8 cellular contexts compared by ENCODE assay signal in the genomic region with DNA sequence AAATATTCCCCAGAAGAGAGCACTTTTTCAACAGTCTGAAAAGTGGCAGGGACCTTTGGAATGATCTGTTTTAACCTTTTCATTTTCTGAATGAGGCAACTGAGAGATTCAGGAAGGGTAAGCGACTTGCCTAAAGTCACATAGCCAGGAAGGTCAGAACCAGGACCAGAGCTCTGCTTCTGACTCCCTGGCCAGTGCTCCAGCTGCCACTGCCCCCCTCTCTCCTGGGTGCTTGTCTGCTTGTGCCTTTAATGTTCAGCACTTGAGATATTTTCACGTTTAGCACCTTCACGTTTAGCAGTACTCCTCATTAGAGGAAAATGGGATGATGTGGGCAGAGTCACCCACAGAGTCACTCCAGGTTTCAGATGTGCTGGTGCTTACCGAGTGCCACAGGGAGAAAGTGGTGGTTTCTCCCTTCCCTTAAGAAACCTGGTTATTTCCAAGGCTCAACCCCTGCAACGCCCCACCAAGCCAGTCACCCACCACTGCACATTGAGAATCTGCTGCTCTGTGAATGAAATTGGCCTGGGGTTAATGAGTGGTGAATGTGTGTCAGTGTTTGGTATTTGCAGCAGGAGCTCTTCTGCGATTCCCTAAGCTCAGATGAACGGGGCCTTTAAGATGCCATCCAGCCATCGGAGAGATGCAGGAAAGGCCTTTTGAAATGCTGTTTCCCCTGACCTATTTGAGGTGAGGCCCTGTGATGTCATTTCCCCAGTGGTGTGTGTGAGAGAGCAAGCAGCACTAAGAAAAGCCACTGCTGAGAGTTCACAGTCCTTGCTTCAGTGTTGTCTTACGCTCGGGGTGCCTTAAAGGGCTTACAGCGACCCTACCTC.
DNase-seq lines count a peak whose midpoint lies in the region; ATAC-seq and TF ChIP-seq lines count a peak whose summit lies in the region.

No MANE protein-coding gene starts in this region.

- H3K4me1 ChIP-seq in duodenal mucosa (ENCODE audit: control insufficient read depth in 1 of 2, insufficient read depth in 2 of 2, low read length in 2 of 2) (peaks cover 56 to 64% of the 10 kb centered on the region in 2 donors), stomach (peaks cover 59 to 89% (median 77%) of the 10 kb centered on the region in 4 donors)

- POLR2A ChIA-PET in naive thymus-derived CD8-positive, alpha-beta T cell (lab: Charles Lee), result interaction anchor here (0.6 to 1.9 kb wide), 11 partner anchors 9 to 70 kb away, joined by 3 to 10 read pairs (median 4); partner anchors contain the start of gene SMAD3

- peaks cover 18 to 92% (median 63%) of the 10 kb centered on the region in 4 donors for H3K4me1 Mint-ChIP-seq in naive thymus-derived CD8-positive, alpha-beta T cell

- no peak for TF ChIP-seq CTCF in stomach (IDR thresholded peaks at IDR 0.05)

- H3K9me3 ChIP-seq in duodenal mucosa (ENCODE audit: control insufficient read depth in 1 of 2, low read length in 2 of 2), result no peaks in the 10 kb centered on the region
- H3K9me3 ChIP-seq in stomach, result no peaks in the 10 kb centered on the region

- no peaks in the 10 kb centered on the region for H3K27me3 Mint-ChIP-seq in naive thymus-derived CD8-positive, alpha-beta T cell

- H3K27ac ChIP-seq in duodenal mucosa (ENCODE audit: low read depth, low read length), result peak overlapping the region; percentile 53
- H3K27ac ChIP-seq in stomach, result peak overlapping the region; percentile 77 to 89 (median 83)

- peak overlapping the region; percentile 97 to 99 (median 99) for H3K27ac Mint-ChIP-seq in naive thymus-derived CD8-positive, alpha-beta T cell

- intact Hi-C loops in stomach (cut with DNase I; ENCODE audit: low total_unique reads), result no loop called here

- DNase-seq in activated CD4-positive, alpha-beta T cell treated with anti-CD3 and anti-CD28 coated beads for 48 hours, result peak; percentile 67
- peak in 9 of 10 donors; percentile 48 to 84 (median 74) for DNase-seq in naive thymus-derived CD8-positive, alpha-beta T cell
- DNase-seq in stomach (no peak), iPS-NIHi7 (ENCODE audit: extremely low spot score) (no peak), cerebellum (ENCODE audit: low spot score) (no peak)

- no peaks in the 10 kb centered on the region for H3K9me3 Mint-ChIP-seq in naive thymus-derived CD8-positive, alpha-beta T cell

- H3K36me3 ChIP-seq in duodenal mucosa (ENCODE audit: control insufficient read depth in 1 of 2, insufficient read depth in 2 of 2, low read length in 2 of 2), result no peaks in the 10 kb centered on the region
- no peaks in the 10 kb centered on the region for H3K36me3 ChIP-seq in stomach

- H3K9ac ChIP-seq in duodenal mucosa (ENCODE audit: low read depth in 1 of 2, low read length in 2 of 2), result peak overlapping the region; percentile 41 to 44

- no peak for TF ChIP-seq POLR2A in stomach (IDR thresholded peaks at IDR 0.05)

- H3K4me3 Mint-ChIP-seq in naive thymus-derived CD8-positive, alpha-beta T cell, result peak overlapping the region; percentile 77 to 92 (median 86)

- H3K27me3 ChIP-seq in duodenal mucosa (ENCODE audit: control insufficient read depth in 1 of 2, insufficient read depth in 2 of 2, low read length in 2 of 2) (no peaks in the 10 kb centered on the region), stomach (no peaks in the 10 kb centered on the region)

- H3K4me3 ChIP-seq in duodenal mucosa (ENCODE audit: low read depth in 1 of 2, low read length in 2 of 2) (peak overlapping the region in 1 of 2 donors; percentile 40), stomach (no peak overlapping the region)

- peak; percentile 57 for ATAC-seq in GM18861 (IDR thresholded peaks at IDR 0.05; ENCODE audit: unreplicated experiment)
- ATAC-seq in HG03108 (IDR thresholded peaks at IDR 0.05; ENCODE audit: unreplicated experiment), result peak; percentile 69
- peak; percentile 98 for ATAC-seq in naive thymus-derived CD8-positive, alpha-beta T cell

- 32 to 53% (median 39%) methylated on average over 11 of the region's 11 CpGs for WGBS in stomach, 5 donors

- H3K36me3 Mint-ChIP-seq in naive thymus-derived CD8-positive, alpha-beta T cell, result no peaks in the 10 kb centered on the region

- TF ChIP-seq EP300 in stomach (IDR thresholded peaks at IDR 0.05), result no peak

Comparison
In these comparisons a context has a peak if more than half of its experiments do, and no peak if none do; other contexts are left out.
1. DNase-seq: peak in activated CD4-positive, alpha-beta T cell treated with anti-CD3 and anti-CD28 coated beads for 48 hours (single experiment) and naive thymus-derived CD8-positive, alpha-beta T cell (9 of 10); none in stomach (single experiment), iPS-NIHi7 (single experiment) and cerebellum (single experiment).
2. Peak in every context shown above with its lines, with median percentiles within 50 percentile points of each other: ATAC-seq.